11 cellular contexts compared by ENCODE assay signal in the genomic region with DNA sequence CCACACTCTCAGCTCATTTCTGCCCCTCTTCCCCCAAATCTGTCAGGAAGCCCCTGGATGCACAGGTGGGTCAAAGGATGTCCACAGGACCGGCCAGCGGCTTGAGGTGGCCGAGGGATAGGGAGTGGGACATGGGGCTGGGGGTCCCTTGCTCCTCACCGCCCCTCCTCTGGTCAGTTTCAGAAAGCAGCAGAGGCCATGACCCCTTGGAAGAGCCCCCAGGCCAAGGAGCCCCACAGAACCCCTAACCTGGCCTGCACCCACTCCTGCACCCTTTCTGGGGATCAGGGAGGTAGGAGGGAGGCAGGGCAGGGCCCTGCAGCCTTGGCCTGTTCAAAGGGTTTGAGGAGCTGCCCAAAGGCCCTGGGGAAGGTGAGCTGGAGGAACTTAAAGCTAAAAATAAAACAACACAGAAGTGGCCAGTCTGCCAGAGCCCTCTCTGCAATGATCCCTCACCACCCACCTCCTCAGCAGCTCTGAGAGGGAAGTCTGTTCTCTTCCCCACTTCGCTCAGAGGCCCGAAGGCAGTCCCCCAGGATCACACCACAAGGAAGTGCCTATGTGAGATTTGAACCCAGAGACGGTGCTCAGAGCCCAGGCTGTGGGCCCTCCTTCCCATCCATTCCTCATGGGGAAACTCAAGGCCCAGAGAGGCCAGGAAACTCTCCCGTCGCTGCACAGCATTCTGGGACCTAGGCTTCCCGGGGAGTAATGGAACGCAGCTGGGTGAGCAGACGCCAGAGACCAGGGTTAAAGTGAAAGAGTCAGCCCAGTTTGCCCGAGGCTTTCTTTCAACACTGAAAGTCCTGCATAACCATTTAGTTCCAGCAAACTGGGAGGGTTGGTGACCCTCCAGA. TPM values are rescaled to one million over a fixed set of nuclear protein-coding genes. Genes with fewer than 3 reads are reported as not detected.
A peak's percentile ranks its signal among the peaks of the same experiment; 100 is the strongest.
DNase-seq lines count a peak whose midpoint lies in the region; ATAC-seq and TF ChIP-seq lines count a peak whose summit lies in the region.
"Had no signal": no experiment of that assay in that cellular context is flagged by ENCODE, and none has a peak within 500 bp of the region (broad histone marks: within the 10 kb centered on the region; RNA-seq: fewer than 3 reads in every experiment).

No MANE protein-coding gene starts in this region.

- H3K9me3 Mint-ChIP-seq in GM23338 (peaks cover 20% of the 10 kb centered on the region), neural progenitor cell (peaks cover 10% of the 10 kb centered on the region)
- peaks cover 8% of the 10 kb centered on the region for H3K9me3 Mint-ChIP-seq in activated T-helper 17 cell treated with anti-CD3 and anti-CD28 coated beads, Interleukin-2, amount 50 U/mL, for 72 hours

- peak overlapping the region; percentile 26; the same call in 1 of the 3 replicates for H3K4me3 Mint-ChIP-seq in GM23338
- peak overlapping the region; percentile 86 for H3K4me3 Mint-ChIP-seq in activated T-helper 17 cell treated with anti-CD3 and anti-CD28 coated beads, Interleukin-2, amount 50 U/mL, for 72 hours
- no peak overlapping the region for H3K4me3 Mint-ChIP-seq in neural progenitor cell

- TF ChIP-seq CTCF in GM23338 (conservative IDR thresholded peaks at IDR 0.05; ENCODE audit: low read depth in 2 of 2) (no peak), heart right ventricle (IDR thresholded peaks at IDR 0.05) (no peak), smooth muscle cell (IDR thresholded peaks at IDR 0.05; ENCODE audit: borderline replicate concordance, insufficient read depth, poor library complexity, severe bottlenecking) (no peak), neural progenitor cell (IDR thresholded peaks at IDR 0.05) (no peak)

- peak overlapping the region; percentile 90 for H2AFZ ChIP-seq in GM23338
- peak overlapping the region; percentile 63 for H2AFZ ChIP-seq in smooth muscle cell (ENCODE audit: low read depth)
- no peak overlapping the region for H2AFZ ChIP-seq in neural progenitor cell (replicated peaks)

- peaks cover 4% of the 10 kb centered on the region; the same call in 1 of the 2 replicates for H3K4me1 ChIP-seq in GM23338 (ENCODE audit: insufficient read depth)
- H3K4me1 ChIP-seq in heart right ventricle, result peaks cover 28 to 76% (median 51%) of the 10 kb centered on the region in 9 donors
- no peaks in the 10 kb centered on the region for H3K4me1 ChIP-seq in smooth muscle cell (ENCODE audit: low read depth)
- H3K4me1 ChIP-seq in neural progenitor cell, result no peaks in the 10 kb centered on the region

- H3K4me1 Mint-ChIP-seq in GM23338 (peaks cover 7% of the 10 kb centered on the region), neural progenitor cell (peaks cover 6% of the 10 kb centered on the region)
- peaks cover 9% of the 10 kb centered on the region for H3K4me1 Mint-ChIP-seq in activated T-helper 17 cell treated with anti-CD3 and anti-CD28 coated beads, Interleukin-2, amount 50 U/mL, for 72 hours

- H3K27me3 Mint-ChIP-seq in GM23338 (ENCODE audit: insufficient read depth, low read depth, poor library complexity), result peaks cover 7% of the 10 kb centered on the region
- H3K27me3 Mint-ChIP-seq in activated T-helper 17 cell treated with anti-CD3 and anti-CD28 coated beads, Interleukin-2, amount 50 U/mL, for 72 hours, result no peaks in the 10 kb centered on the region
- H3K27me3 Mint-ChIP-seq in neural progenitor cell (ENCODE audit: insufficient read depth, low read depth), result peaks cover 8% of the 10 kb centered on the region

- DNase-seq in GM23338 (ENCODE audit: low spot score) (no peak), heart right ventricle (no peak), smooth muscle cell (lab: John Stamatoyannopoulos, UW; ENCODE audit: unreplicated experiment) (no peak), NCI-H345 treated with DMSO at 0.1 percent for 48 hours (lab: John Stamatoyannopoulos, UW; ENCODE audit: unreplicated experiment) (no peak), neural progenitor cell (ENCODE audit: low spot score) (no peak), nucleus accumbens (lab: John Stamatoyannopoulos, UW) (no peak)
- DNase-seq: cerebellar nuclear complex; NCI-H146; stimulated activated CD4-positive, alpha-beta T cell treated with anti-CD3 and anti-CD28 coated beads, Interleukin-4, amount 100 ng/mL, for 1 hour had no signal

- no peak overlapping the region for H3K9ac ChIP-seq in smooth muscle cell (ENCODE audit: low read depth)
- H3K9ac ChIP-seq in neural progenitor cell, result no peak overlapping the region

- no peaks in the 10 kb centered on the region for H3K9me2 ChIP-seq in GM23338 (ENCODE audit: insufficient read depth)

- ATAC-seq in GM23338, result no peak
- ATAC-seq in activated T-helper 17 cell treated with anti-CD3 and anti-CD28 coated beads, Interleukin-2, amount 50 U/mL, for 72 hours (replicated peaks), result peak; percentile 45
- no peak for ATAC-seq in heart right ventricle
- no peak for ATAC-seq in GM21717 (IDR thresholded peaks at IDR 0.05; ENCODE audit: unreplicated experiment)

- H3K9me3 ChIP-seq in heart right ventricle (peaks cover 0 to 18% (median 0%) of the 10 kb centered on the region in 11 donors), smooth muscle cell (replicated peaks; ENCODE audit: low read depth) (no peaks in the 10 kb centered on the region), neural progenitor cell (ENCODE audit: low read depth) (no peaks in the 10 kb centered on the region)

- H3K27me3 ChIP-seq in GM23338 (ENCODE audit: insufficient read depth) (no peaks in the 10 kb centered on the region), heart right ventricle (no peaks in the 10 kb centered on the region), smooth muscle cell (ENCODE audit: low read depth) (no peaks in the 10 kb centered on the region), neural progenitor cell (no peaks in the 10 kb centered on the region)

- H3K27ac Mint-ChIP-seq in GM23338 (no peak overlapping the region), neural progenitor cell (no peak overlapping the region)
- H3K27ac Mint-ChIP-seq in activated T-helper 17 cell treated with anti-CD3 and anti-CD28 coated beads, Interleukin-2, amount 50 U/mL, for 72 hours, result peak overlapping the region; percentile 89

- H3K4me2 ChIP-seq in GM23338 (no peak overlapping the region), smooth muscle cell (peak overlapping the region; percentile 87), neural progenitor cell (no peak overlapping the region)

- H3K36me3 ChIP-seq in GM23338 (ENCODE audit: insufficient read depth), result no peaks in the 10 kb centered on the region
- H3K36me3 ChIP-seq in heart right ventricle, result peaks cover 0 to 47% (median 15%) of the 10 kb centered on the region in 9 donors
- H3K36me3 ChIP-seq in smooth muscle cell (ENCODE audit: low read depth), result no peaks in the 10 kb centered on the region
- H3K36me3 ChIP-seq in neural progenitor cell, result no peaks in the 10 kb centered on the region

- no peaks in the 10 kb centered on the region for H3K79me2 ChIP-seq in GM23338 (replicated peaks; ENCODE audit: insufficient read depth)
- H3K79me2 ChIP-seq in smooth muscle cell (ENCODE audit: low read depth), result peaks cover 12% of the 10 kb centered on the region
- H3K79me2 ChIP-seq in neural progenitor cell (ENCODE audit: low read depth), result no peaks in the 10 kb centered on the region

- 37 to 44% methylated on average over 13 of the region's 13 CpGs for WGBS in heart right ventricle, 2 donors
- WGBS in smooth muscle cell (ENCODE audit: low lambda C conversion rate), result 57% methylated on average over 13 of the region's 13 CpGs

- H3F3A ChIP-seq in GM23338 (replicated peaks; ENCODE audit: low read depth), result no peaks in the 10 kb centered on the region
- H3F3A ChIP-seq in smooth muscle cell (ENCODE audit: low read depth), result no peaks in the 10 kb centered on the region
- H3F3A ChIP-seq in neural progenitor cell (ENCODE audit: low read depth), result no peaks in the 10 kb centered on the region

- intact Hi-C loops in heart right ventricle (cut with DNase I), result no loop called here

- H3K4me3 ChIP-seq in GM23338, result no peak overlapping the region
- peak overlapping the region; percentile 71 to 90 (median 78) for H3K4me3 ChIP-seq in heart right ventricle
- peak overlapping the region; percentile 44 for H3K4me3 ChIP-seq in smooth muscle cell
- H3K4me3 ChIP-seq in neural progenitor cell, result no peak overlapping the region

- no peak overlapping the region for H3K27ac ChIP-seq in GM23338 (ENCODE audit: low read depth)
- peak overlapping the region; percentile 91 to 99 (median 95) for H3K27ac ChIP-seq in heart right ventricle
- H3K27ac ChIP-seq in smooth muscle cell (ENCODE audit: low read depth), result no peak overlapping the region
- H3K27ac ChIP-seq in neural progenitor cell, result no peak overlapping the region

- H4K20me1 ChIP-seq in GM23338 (replicated peaks; ENCODE audit: insufficient read depth) (no peaks in the 10 kb centered on the region), smooth muscle cell (ENCODE audit: low read depth) (no peaks in the 10 kb centered on the region), neural progenitor cell (ENCODE audit: low read depth) (no peaks in the 10 kb centered on the region)

- peaks cover 8% of the 10 kb centered on the region for H3K36me3 Mint-ChIP-seq in GM23338 (ENCODE audit: low read depth)
- peaks cover 9% of the 10 kb centered on the region for H3K36me3 Mint-ChIP-seq in activated T-helper 17 cell treated with anti-CD3 and anti-CD28 coated beads, Interleukin-2, amount 50 U/mL, for 72 hours (ENCODE audit: low read depth)
- no peaks in the 10 kb centered on the region for H3K36me3 Mint-ChIP-seq in neural progenitor cell

RNA-seq across cellular contexts. Expression of gene ENG, which starts 0.9 kb away (rescaled TPM):
- total RNA-seq in GM23338 (2014; rRNA removed; shearing (Covaris generic)), result 1.4 and 3.0 TPM in 2 replicates
- polyA plus RNA-seq in GM23338 (2016; fragmentation: Nextera tagmentation; extraction: Ambion mirVana), result 2.6 TPM in 2 replicates
- 10 to 100 TPM in 1 of 2 donors, 1 to 10 TPM in 1; 10.0 to 18.7 TPM for total RNA-seq in activated T-helper 17 cell treated with anti-CD3 and anti-CD28 coated beads, Interleukin-2, amount 50 U/mL, for 72 hours
- 100 to 1,000 TPM in 8 of 10 donors, 10 to 100 TPM in 2; 76.8 to 263 (median 137) TPM for total RNA-seq in heart right ventricle
- polyA plus RNA-seq in heart right ventricle, result 100 to 1,000 TPM; 199 to 310 TPM
- 11.1 and 12.6 TPM in 2 replicates for total RNA-seq in smooth muscle cell
- polyA plus RNA-seq in smooth muscle cell, result 42.4 and 54.1 TPM in 2 replicates
- 0.19 TPM in 1 of 2 replicates, not detected in the other for total RNA-seq in neural progenitor cell (ENCODE audit: low replicate concordance)

RNA-seq across cellular contexts. Expression of gene AK1, which starts 23.9 kb away (rescaled TPM):
- total RNA-seq in GM23338 (2014; rRNA removed; shearing (Covaris generic)), result 6.7 and 16.2 TPM in 2 replicates
- polyA plus RNA-seq in GM23338 (2016; fragmentation: Nextera tagmentation; extraction: Ambion mirVana), result 35.5 and 36.3 TPM in 2 replicates
- 10 to 100 TPM; 23.2 to 79.0 TPM for total RNA-seq in activated T-helper 17 cell treated with anti-CD3 and anti-CD28 coated beads, Interleukin-2, amount 50 U/mL, for 72 hours
- 100 to 1,000 TPM; 553 to 918 (median 731) TPM for total RNA-seq in heart right ventricle
- 1,000 to 10,000 TPM in 1 of 2 donors, 100 to 1,000 TPM in 1; 500 to 1,050 TPM for polyA plus RNA-seq in heart right ventricle
- total RNA-seq in smooth muscle cell, result 22.2 and 52.4 TPM in 2 replicates
- polyA plus RNA-seq in smooth muscle cell, result 97.8 and 115 TPM in 2 replicates
- total RNA-seq in neural progenitor cell (ENCODE audit: low replicate concordance), result 20.5 and 25.6 TPM in 2 replicates

RNA-seq across cellular contexts. Expression of gene ST6GALNAC6, which starts 45.9 kb away (rescaled TPM):
- total RNA-seq in GM23338 (2014; rRNA removed; shearing (Covaris generic)), result 39.2 and 46.3 TPM in 2 replicates
- polyA plus RNA-seq in GM23338 (2016; fragmentation: Nextera tagmentation; extraction: Ambion mirVana) (20.7 and 21.5 TPM in 2 replicates), heart right ventricle (10 to 100 TPM; 33.0 to 40.5 TPM), smooth muscle cell (48.8 and 65.8 TPM in 2 replicates)
- total RNA-seq in activated T-helper 17 cell treated with anti-CD3 and anti-CD28 coated beads, Interleukin-2, amount 50 U/mL, for 72 hours, result 100 to 1,000 TPM in 1 of 2 donors, 10 to 100 TPM in 1; 61.7 to 124 TPM
- total RNA-seq in heart right ventricle (10 to 100 TPM; 32.8 to 52.0 (median 44.7) TPM), smooth muscle cell (34.3 and 36.4 TPM in 2 replicates), neural progenitor cell (ENCODE audit: low replicate concordance) (14.3 and 42.7 TPM in 2 replicates)

RNA-seq across cellular contexts. Expression of gene FPGS, which starts 50.9 kb away (rescaled TPM):
- total RNA-seq in GM23338 (2014; rRNA removed; shearing (Covaris generic)), result 87.2 and 92.4 TPM in 2 replicates
- polyA plus RNA-seq in GM23338 (2016; fragmentation: Nextera tagmentation; extraction: Ambion mirVana) (40.7 and 43.5 TPM in 2 replicates), heart right ventricle (10 to 100 TPM; 40.7 to 45.5 TPM), smooth muscle cell (26.2 and 34.9 TPM in 2 replicates)
- 10 to 100 TPM; 56.7 to 95.6 TPM for total RNA-seq in activated T-helper 17 cell treated with anti-CD3 and anti-CD28 coated beads, Interleukin-2, amount 50 U/mL, for 72 hours
- total RNA-seq in heart right ventricle (10 to 100 TPM; 40.2 to 58.5 (median 46.5) TPM), smooth muscle cell (9.2 and 12.9 TPM in 2 replicates), neural progenitor cell (ENCODE audit: low replicate concordance) (32.8 and 60.5 TPM in 2 replicates)

Comparison
In these comparisons a context has a peak if more than half of its experiments do, and no peak if none do; other contexts are left out.
1. H3K27ac ChIP-seq: peak in heart right ventricle (10 of 10); none in GM23338 (single experiment), smooth muscle cell (single experiment) and neural progenitor cell (single experiment).
2. H3K4me3 ChIP-seq: peak in heart right ventricle (10 of 10) and smooth muscle cell (single experiment); none in GM23338 (single experiment) and neural progenitor cell (single experiment).
3. RNA of gene AK1, which starts 23.9 kb away (total RNA-seq): 553 to 918 TPM in heart right ventricle; 23.2 to 79.0 TPM in activated T-helper 17 cell treated with anti-CD3 and anti-CD28 coated beads, Interleukin-2, amount 50 U/mL, for 72 hours, 22.2 to 52.4 TPM in smooth muscle cell, 20.5 to 25.6 TPM in neural progenitor cell and 6.7 to 16.2 TPM in GM23338; every median in the first group is over 4 times any median in the second.